23 cellular contexts compared by ENCODE assay signal in the genomic region with DNA sequence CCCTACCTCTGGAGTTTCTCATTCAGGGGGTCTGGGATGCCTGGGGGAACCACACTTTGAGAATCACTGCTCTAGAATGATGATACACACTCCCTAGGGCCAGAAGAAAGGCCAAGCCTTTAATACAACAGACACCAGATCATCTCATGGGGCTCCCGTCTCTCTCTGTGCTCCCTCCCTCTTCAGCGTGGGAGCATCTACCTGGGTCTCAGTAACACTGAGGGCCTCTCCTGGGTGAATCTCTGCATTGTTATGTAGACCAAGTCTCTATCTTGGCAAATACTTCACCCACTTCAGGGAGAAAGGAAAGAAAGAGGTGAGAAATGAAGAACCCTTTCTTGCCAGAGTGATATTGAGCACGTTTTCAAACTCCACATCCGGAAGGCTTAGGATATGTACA.
"Had no signal": no experiment of that assay in that cellular context is flagged by ENCODE, and none has a peak within 500 bp of the region (broad histone marks: within the 10 kb centered on the region; RNA-seq: fewer than 3 reads in every experiment).

No MANE protein-coding gene starts in this region.

- H3K27me3 ChIP-seq: esophagus muscularis mucosa, gastrocnemius medialis, heart right ventricle, right atrium auricular region, sigmoid colon, transverse colon had no signal

- H3K9me3 ChIP-seq: esophagus muscularis mucosa, gastrocnemius medialis, right atrium auricular region, sigmoid colon, thoracic aorta, transverse colon had no signal

- H3K4me1 Mint-ChIP-seq: immature natural killer cell; naive thymus-derived CD4-positive, alpha-beta T cell; stimulated activated naive CD8-positive, alpha-beta T cell treated with anti-CD3 and anti-CD28 coated beads, Interleukin-15, amount 100 ng/mL, for 72 hours had no signal

- H3K4me3 Mint-ChIP-seq: immature natural killer cell; naive thymus-derived CD4-positive, alpha-beta T cell; nephron progenitor cell; stimulated activated naive B cell treated with anti-CD40 and anti-IgM and Interleukin-4, amounts not matched to agents 10 μg/mL and 1 μg/mL and 100 μg/mL, for 72 hours; stimulated activated naive CD8-positive, alpha-beta T cell treated with anti-CD3 and anti-CD28 coated beads, Interleukin-15, amount 100 ng/mL, for 72 hours had no signal

- H3K27ac Mint-ChIP-seq: immature natural killer cell; naive thymus-derived CD4-positive, alpha-beta T cell; nephron progenitor cell; stimulated activated naive B cell treated with anti-CD40 and anti-IgM and Interleukin-4, amounts not matched to agents 10 μg/mL and 1 μg/mL and 100 μg/mL, for 72 hours; stimulated activated naive CD8-positive, alpha-beta T cell treated with anti-CD3 and anti-CD28 coated beads, Interleukin-15, amount 100 ng/mL, for 72 hours had no signal

- H3K27ac ChIP-seq: epithelial cell of prostate, gastrocnemius medialis, heart right ventricle, right atrium auricular region, thoracic aorta, transverse colon had no signal

- ATAC-seq: gastrocnemius medialis; heart right ventricle; left colon; left ventricle myocardium superior; naive thymus-derived CD4-positive, alpha-beta T cell; stimulated activated naive B cell treated with anti-CD40 and anti-IgM and Interleukin-4, amounts not matched to agents 10 μg/mL and 1 μg/mL and 100 μg/mL, for 72 hours; stimulated activated naive CD8-positive, alpha-beta T cell treated with anti-CD3 and anti-CD28 coated beads, Interleukin-15, amount 100 ng/mL, for 72 hours had no signal

- H3K27me3 Mint-ChIP-seq: stimulated activated naive B cell treated with anti-CD40 and anti-IgM and Interleukin-4, amounts not matched to agents 10 μg/mL and 1 μg/mL and 100 μg/mL, for 72 hours; stimulated activated naive CD8-positive, alpha-beta T cell treated with anti-CD3 and anti-CD28 coated beads, Interleukin-15, amount 100 ng/mL, for 72 hours had no signal

- H3K36me3 Mint-ChIP-seq: immature natural killer cell; stimulated activated naive B cell treated with anti-CD40 and anti-IgM and Interleukin-4, amounts not matched to agents 10 μg/mL and 1 μg/mL and 100 μg/mL, for 72 hours had no signal

- DNase-seq: effector memory CD4-positive, alpha-beta T cell; gastrocnemius medialis; heart right ventricle; immature natural killer cell; kidney; left colon; left ventricle myocardium superior; mesenchymal stem cell; naive thymus-derived CD4-positive, alpha-beta T cell; nephron progenitor cell; posterior cingulate gyrus; sigmoid colon; stimulated activated CD4-positive, alpha-beta T cell treated with anti-CD3 and anti-CD28 coated beads, Interleukin-2, amount 100 ng/mL, for 24 hours; stimulated activated CD4-positive, alpha-beta T cell treated with anti-CD3 and anti-CD28 coated beads, Interleukin-4, amount 100 ng/mL, for 4 hours; stimulated activated naive B cell treated with anti-CD40 and anti-IgM and Interleukin-4, amounts not matched to agents 10 μg/mL and 1 μg/mL and 100 μg/mL, for 72 hours; stimulated activated naive CD8-positive, alpha-beta T cell treated with anti-CD3 and anti-CD28 coated beads, Interleukin-15, amount 100 ng/mL, for 72 hours; transverse colon had no signal

- H3K4me3 ChIP-seq: esophagus muscularis mucosa, gastrocnemius medialis, heart right ventricle, lung, right atrium auricular region, sigmoid colon, skin epidermis, thoracic aorta, transverse colon had no signal

- H3K4me1 ChIP-seq: gastrocnemius medialis, heart right ventricle, right atrium auricular region had no signal

- H3K9me3 Mint-ChIP-seq: immature natural killer cell had no signal

- H3K36me3 ChIP-seq: esophagus muscularis mucosa, gastrocnemius medialis, heart right ventricle, right atrium auricular region, sigmoid colon, thoracic aorta, transverse colon had no signal

- FAIRE-seq: kidney had no signal
